In genomic region chr6:43578748-43579147, GRCh38 we compare ENCODE assay signal across 12 cellular contexts. TPM values are rescaled to one million over a fixed set of nuclear protein-coding genes. Genes with fewer than 3 reads are reported as not detected.
DNase-seq lines count a peak whose midpoint lies in the region; ATAC-seq, FAIRE-seq and TF ChIP-seq lines count a peak whose summit lies in the region.
"Had no signal": no experiment of that assay in that cellular context is flagged by ENCODE, and none has a peak within 500 bp of the region (broad histone marks: within the 10 kb centered on the region; RNA-seq: fewer than 3 reads in every experiment).

No MANE protein-coding gene starts in this region.

- no TSS peak for BruUV-seq in A673 (replicated peaks; lab: Mats Ljungman, UMichigan)

- peaks cover 66% of the 10 kb centered on the region for H3K79me2 ChIP-seq in DND-41 (ENCODE audit: insufficient read depth, low read length)

- H3K9me3 Mint-ChIP-seq in activated T-helper 17 cell treated with anti-CD3 and anti-CD28 coated beads, Interleukin-2, amount 50 U/mL, for 72 hours = no peaks in the 10 kb centered on the region

- no peak overlapping the region for H2AFZ ChIP-seq in DND-41 (ENCODE audit: low read depth, low read length)

- POLR2A ChIA-PET in A673 (lab: Charles Lee; ENCODE audit: low non-redundant PET) = no interaction called here

- H3K4me1 ChIP-seq in A673 (ENCODE audit: insufficient read depth, low read length, poor library complexity, severe bottlenecking) (peaks cover 3% of the 10 kb centered on the region), DND-41 (ENCODE audit: insufficient read depth, low read length) (peaks cover 35% of the 10 kb centered on the region), kidney (ENCODE audit: control insufficient read depth in 1 of 2, insufficient read depth in 1 of 2, low read depth in 1 of 2, low read length in 2 of 2) (peaks cover 6% of the 10 kb centered on the region in 2 donors)

- H3K27me3 ChIP-seq in A673 (replicated peaks; ENCODE audit: insufficient read depth, low read depth, low read length, poor library complexity) (no peaks in the 10 kb centered on the region), DND-41 (ENCODE audit: insufficient read depth, low read length, poor library complexity) (no peaks in the 10 kb centered on the region)

- no peak for ATAC-seq in DND-41 (ENCODE audit: insufficient read depth, low read depth)
- no peak for ATAC-seq in activated T-helper 17 cell treated with anti-CD3 and anti-CD28 coated beads, Interleukin-2, amount 50 U/mL, for 72 hours (replicated peaks)
- ATAC-seq in HG02759 (IDR thresholded peaks at IDR 0.05; ENCODE audit: unreplicated experiment) = no peak

- H3K4me3 Mint-ChIP-seq in activated T-helper 17 cell treated with anti-CD3 and anti-CD28 coated beads, Interleukin-2, amount 50 U/mL, for 72 hours = peak overlapping the region; percentile 95

- H3K4me3 ChIP-seq in A673 (ENCODE audit: low read depth, low read length, poor library complexity, severe bottlenecking) = no peak overlapping the region
- peak overlapping the region in 1 of 2 experiments; percentile 9; a peak in 1 of 4 replicates for H3K4me3 ChIP-seq in DND-41 (ENCODE audit: low read depth in 1 of 2, low read length in 2 of 2)
- H3K4me3 ChIP-seq in kidney (ENCODE audit: low read length in 2 of 2) = peak overlapping the region in 1 of 2 donors; percentile 8

- H4K20me1 ChIP-seq in DND-41 (ENCODE audit: insufficient read depth, low read length) = peaks cover 5% of the 10 kb centered on the region; the same call in 1 of the 2 replicates

- no peak for TF ChIP-seq CTCF in A673 (conservative IDR thresholded peaks at IDR 0.05; ENCODE audit: low read depth, low read length)
- no peak for TF ChIP-seq CTCF in DND-41 (IDR thresholded peaks at IDR 0.05; ENCODE audit: borderline replicate concordance, extremely low read depth, low read length, poor library complexity, severe bottlenecking)
- TF ChIP-seq CTCF in kidney (IDR thresholded peaks at IDR 0.05; ENCODE audit: borderline replicate concordance, extremely low read depth, insufficient read depth) = no peak

- H3K4me2 ChIP-seq in DND-41 (ENCODE audit: insufficient read depth, low read length) = peak overlapping the region; percentile 94; the same call in 1 of the 2 replicates

- H3K36me3 Mint-ChIP-seq in activated T-helper 17 cell treated with anti-CD3 and anti-CD28 coated beads, Interleukin-2, amount 50 U/mL, for 72 hours (ENCODE audit: low read depth) = peaks cover 64% of the 10 kb centered on the region

- H3K27ac Mint-ChIP-seq in activated T-helper 17 cell treated with anti-CD3 and anti-CD28 coated beads, Interleukin-2, amount 50 U/mL, for 72 hours = peak overlapping the region; percentile 42

- H3K4me1 Mint-ChIP-seq in activated T-helper 17 cell treated with anti-CD3 and anti-CD28 coated beads, Interleukin-2, amount 50 U/mL, for 72 hours = peaks cover 26% of the 10 kb centered on the region

- intact Hi-C loops in A673 (cut with micrococcal nuclease; ENCODE audit: unreplicated experiment) (no loop called here), kidney (cut with DNase I) (no loop called here)

- H3K9me3 ChIP-seq in A673 (ENCODE audit: low read depth, low read length, poor library complexity, severe bottlenecking) (no peaks in the 10 kb centered on the region), DND-41 (ENCODE audit: insufficient read depth, low read length, severe bottlenecking) (no peaks in the 10 kb centered on the region), kidney (ENCODE audit: control insufficient read depth in 1 of 2, low read length in 2 of 2) (no peaks in the 10 kb centered on the region)

- 0 out of 2 replicates have a peak overlapping the region, but pooled peaks have one; percentile 3 for H3K9ac ChIP-seq in DND-41 (ENCODE audit: low read depth, low read length)
- H3K9ac ChIP-seq in kidney (ENCODE audit: low read length in 2 of 2) = peak overlapping the region in 1 of 2 donors; percentile 9

- CTCF ChIA-PET in A673 (lab: Charles Lee) = interaction anchor here (0.6 kb wide), 1 partner anchor 217 kb away, joined by 7 read pairs; no protein-coding TSS in a partner anchor

- H3K27ac ChIP-seq in A673 (ENCODE audit: low read depth, low read length, poor library complexity, severe bottlenecking) (peak overlapping the region; percentile 22), DND-41 (ENCODE audit: low read length) (no peak overlapping the region), kidney (ENCODE audit: low read depth in 2 of 2, low read length in 2 of 2) (peak overlapping the region; percentile 37 to 49)

- FAIRE-seq in kidney (lab: Jason Lieb, UNC) = no peak
- FAIRE-seq: D721Med, GM12892 had no signal

- H3K36me3 ChIP-seq in A673 (ENCODE audit: insufficient read depth, low read length, poor library complexity, severe bottlenecking) = peaks cover 13% of the 10 kb centered on the region
- peaks cover 23% of the 10 kb centered on the region for H3K36me3 ChIP-seq in DND-41 (ENCODE audit: insufficient read depth, low read length)
- peaks cover 0 to 13% of the 10 kb centered on the region in 2 donors for H3K36me3 ChIP-seq in kidney (ENCODE audit: control insufficient read depth in 1 of 2, insufficient read depth in 2 of 2, low read length in 2 of 2)

- H3K27me3 Mint-ChIP-seq in activated T-helper 17 cell treated with anti-CD3 and anti-CD28 coated beads, Interleukin-2, amount 50 U/mL, for 72 hours = no peaks in the 10 kb centered on the region

- DNase-seq in A673 (ENCODE audit: low spot score) (no peak), DND-41 (no peak), kidney (no peak), NCI-H446 (lab: John Stamatoyannopoulos, UW) (no peak), anterior cingulate cortex (lab: John Stamatoyannopoulos, UW) (no peak)
- no peak for DNase-seq in stimulated activated CD4-positive, alpha-beta T cell treated with anti-CD3 and anti-CD28 coated beads, Interleukin-1b, Interleukin-23, amount 100 ng/mL, for 48 hours
- DNase-seq: hypothalamus; stimulated activated naive CD4-positive, alpha-beta T cell had no signal

RNA-seq across cellular contexts. Expression of gene POLH, which starts 2.8 kb away (rescaled TPM):
- total RNA-seq in A673 (2021) = 20.0 and 24.9 TPM in 2 replicates
- 10 to 100 TPM; 55.5 to 67.8 TPM for total RNA-seq in activated T-helper 17 cell treated with anti-CD3 and anti-CD28 coated beads, Interleukin-2, amount 50 U/mL, for 72 hours
- 16.8 TPM for total RNA-seq in kidney
- polyA plus RNA-seq in kidney (ENCODE audit: insufficient read depth, low read depth, low replicate concordance) = 1.8 TPM

RNA-seq across cellular contexts. Expression of gene XPO5, which starts 2.9 kb away (rescaled TPM):
- total RNA-seq in A673 (2021) (109 and 111 TPM in 2 replicates), kidney (34.3 TPM)
- 100 to 1,000 TPM in 1 of 2 donors, 10 to 100 TPM in 1; 67.3 to 109 TPM for total RNA-seq in activated T-helper 17 cell treated with anti-CD3 and anti-CD28 coated beads, Interleukin-2, amount 50 U/mL, for 72 hours
- polyA plus RNA-seq in kidney (ENCODE audit: insufficient read depth, low read depth, low replicate concordance) = 7.5 TPM

RNA-seq across cellular contexts. Expression of gene GTPBP2, which starts 50.3 kb away (rescaled TPM):
- 59.4 and 72.1 TPM in 2 replicates for total RNA-seq in A673 (2021)
- total RNA-seq in activated T-helper 17 cell treated with anti-CD3 and anti-CD28 coated beads, Interleukin-2, amount 50 U/mL, for 72 hours = 10 to 100 TPM; 64.2 to 67.3 TPM
- total RNA-seq in kidney = 64.6 TPM
- 19.7 TPM for polyA plus RNA-seq in kidney (ENCODE audit: insufficient read depth, low read depth, low replicate concordance)

RNA-seq across cellular contexts. Expression of gene MAD2L1BP, which starts 56.9 kb away (rescaled TPM):
- total RNA-seq in A673 (2021) (52.0 and 55.3 TPM in 2 replicates), kidney (19.0 TPM)
- 10 to 100 TPM; 44.4 to 44.7 TPM for total RNA-seq in activated T-helper 17 cell treated with anti-CD3 and anti-CD28 coated beads, Interleukin-2, amount 50 U/mL, for 72 hours
- 31.0 TPM for polyA plus RNA-seq in kidney (ENCODE audit: insufficient read depth, low read depth, low replicate concordance)
